In the genomic region with DNA sequence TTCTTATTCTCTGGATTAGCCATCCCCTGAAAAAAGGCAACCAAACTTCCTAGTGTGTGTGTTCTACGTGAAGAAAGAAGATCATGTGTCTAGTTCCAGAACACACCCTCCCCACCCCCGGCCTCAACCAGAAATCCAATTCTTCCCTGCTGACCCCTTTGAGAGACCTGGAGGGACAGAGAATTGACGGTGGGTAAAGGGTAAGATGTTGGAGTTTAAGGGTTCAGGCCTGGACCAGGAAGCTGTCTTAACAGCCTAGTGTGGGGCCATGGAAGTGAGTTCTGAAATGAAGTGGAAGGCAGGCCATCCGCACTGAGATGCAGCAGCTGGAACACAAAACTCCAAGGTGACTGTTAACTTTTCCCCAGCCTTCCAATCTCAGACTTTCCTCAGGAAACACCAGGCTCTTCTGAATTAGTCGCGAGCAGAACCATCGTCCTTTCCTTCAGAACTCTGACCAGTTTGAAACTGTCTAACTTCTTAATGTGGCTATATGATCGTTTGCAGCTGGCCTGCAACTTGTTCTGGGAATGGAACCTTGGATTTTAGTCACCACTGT, we compare ENCODE assay signal across 8 cellular contexts. TPM values are rescaled to one million over a fixed set of nuclear protein-coding genes. Genes with fewer than 3 reads are reported as not detected.
DNase-seq lines count a peak whose midpoint lies in the region; ATAC-seq, FAIRE-seq and TF ChIP-seq lines count a peak whose summit lies in the region.

No MANE protein-coding gene starts in this region.

- peak overlapping the region; percentile 97 for H3K27ac Mint-ChIP-seq in activated T-cell treated with anti-CD3 and anti-CD28 coated beads, Interleukin-2, amount 50 U/mL, for 24 hours
- peak overlapping the region; percentile 92 for H3K27ac Mint-ChIP-seq in type B pancreatic cell

- no peak for DNase-seq in activated T-cell treated with anti-CD3 and anti-CD28 coated beads, Interleukin-2, amount 50 U/mL, for 24 hours
- no peak for DNase-seq in activated T-cell treated with anti-CD3 and anti-CD28 coated beads, Interleukin-2, amount 50 U/mL, for 48 hours
- DNase-seq in K562 (ENCODE audit: extremely low read depth in 1 of 4, low spot score in 3 of 4) (peak in 3 of 4 experiments; percentile 20 to 31 (median 26)), lower leg skin (ENCODE audit: low spot score in 2 of 2) (no peak), type B pancreatic cell (ENCODE audit: extremely low spot score, unreplicated experiment) (no peak), DMS79 treated with DMSO at 0.1 percent for 48 hours (lab: John Stamatoyannopoulos, UW) (no peak)

- no TSS peak for BruUV-seq in K562 (replicated peaks; lab: Mats Ljungman, UMichigan)

- peaks cover 55% of the 10 kb centered on the region for H3K36me3 Mint-ChIP-seq in activated T-cell treated with anti-CD3 and anti-CD28 coated beads, Interleukin-2, amount 50 U/mL, for 24 hours (ENCODE audit: low read depth)
- H3K36me3 Mint-ChIP-seq in type B pancreatic cell = peaks cover 33% of the 10 kb centered on the region

- peaks cover 0 to 2% of the 10 kb centered on the region in 2 experiments; a peak in 2 of 5 replicates for H3K4me1 ChIP-seq in K562 (replicated peaks in 1 of 2; ENCODE audit: control insufficient read depth in 2 of 2, insufficient read depth in 2 of 2, low read length in 2 of 2)

- intact Hi-C loops in K562 (cut with micrococcal nuclease) = loop anchor here (2.0 kb wide), 1 partner anchor 81 kb away; no protein-coding TSS in a partner anchor
- intact Hi-C loops in lower leg skin (cut with DNase I; ENCODE audit: low total_unique reads) = no loop called here

- FAIRE-seq in K562 (lab: Jason Lieb, UNC) = no peak

- H3K9me3 Mint-ChIP-seq in activated T-cell treated with anti-CD3 and anti-CD28 coated beads, Interleukin-2, amount 50 U/mL, for 24 hours = peaks cover 2% of the 10 kb centered on the region
- H3K9me3 Mint-ChIP-seq in type B pancreatic cell = no peaks in the 10 kb centered on the region

- H3K4me2 ChIP-seq in K562 (ENCODE audit: insufficient read depth, low read length) = peak overlapping the region; percentile 95

- CTCF ChIA-PET in K562 (lab: Yijun Ruan, JAX; ENCODE audit: low intra/inter-chr PET ratio) = no interaction called here

- peak overlapping the region; percentile 91 for H3K4me3 Mint-ChIP-seq in activated T-cell treated with anti-CD3 and anti-CD28 coated beads, Interleukin-2, amount 50 U/mL, for 24 hours
- peak overlapping the region; percentile 98 for H3K4me3 Mint-ChIP-seq in type B pancreatic cell

- H3K27ac ChIP-seq in K562 (ENCODE audit: extremely low read depth, low read depth, low read length) = peak overlapping the region; percentile 86

- peak; percentile 20 for ATAC-seq in K562
- no peak for ATAC-seq in HG03039 (IDR thresholded peaks at IDR 0.05; ENCODE audit: unreplicated experiment)
- ATAC-seq in GM19395 (IDR thresholded peaks at IDR 0.05; ENCODE audit: unreplicated experiment) = no peak

- TF ChIP-seq RAD21 in K562 (CRISPR knock-in tag; conservative IDR thresholded peaks at IDR 0.05 in 1 of 2, IDR thresholded peaks at IDR 0.05 in 1 of 2) = no peak

- TF ChIP-seq POLR2A in K562 (conservative IDR thresholded peaks at IDR 0.05) = no peak
- TF ChIP-seq POLR2A in lower leg skin (IDR thresholded peaks at IDR 0.05) = no peak

- peaks cover 51% of the 10 kb centered on the region for H3K4me1 Mint-ChIP-seq in activated T-cell treated with anti-CD3 and anti-CD28 coated beads, Interleukin-2, amount 50 U/mL, for 24 hours (ENCODE audit: low read depth)
- peaks cover 50% of the 10 kb centered on the region for H3K4me1 Mint-ChIP-seq in type B pancreatic cell (ENCODE audit: unreplicated experiment)

- H3K9ac ChIP-seq in K562 (ENCODE audit: insufficient read depth in 1 of 2, low read depth in 2 of 2, low read length in 2 of 2) = peak overlapping the region; percentile 95 to 97

- peaks cover 2% of the 10 kb centered on the region for H3K9me1 ChIP-seq in K562 (ENCODE audit: control insufficient read depth, insufficient read depth, low read length)

- no peak for TF ChIP-seq EP300 in K562 (IDR thresholded peaks at IDR 0.05; ENCODE audit: low read length)

- 0% methylated on average over 8 of the region's 8 CpGs for WGBS in K562 (ENCODE audit: insufficient coverage, low coverage, missing lambda C conversion rate)
- WGBS in lower leg skin, 2 donors = 44 to 55% methylated on average over 8 of the region's 8 CpGs

- H3K4me3 ChIP-seq in K562 (peak overlapping the region; percentile 83), lower leg skin (ENCODE audit: low read depth, poor library complexity, severe bottlenecking) (peak overlapping the region; percentile 86)

- POLR2A ChIA-PET in K562 (lab: Yijun Ruan, JAX) = interaction anchor here (0.5 to 2.5 kb wide), 13 partner anchors 9 to 986 kb away, joined by 3 to 18 read pairs (median 3); no protein-coding TSS in a partner anchor

- peaks cover 58% of the 10 kb centered on the region for H3K79me2 ChIP-seq in K562 (ENCODE audit: control insufficient read depth, insufficient read depth, low read length)

- peak overlapping the region; percentile 90 for H2AFZ ChIP-seq in K562 (ENCODE audit: low read depth, low read length)

- peaks cover 26% of the 10 kb centered on the region for H4K20me1 ChIP-seq in K562 (replicated peaks; ENCODE audit: control insufficient read depth, insufficient read depth, low read length)

- H3K27me3 Mint-ChIP-seq in activated T-cell treated with anti-CD3 and anti-CD28 coated beads, Interleukin-2, amount 50 U/mL, for 24 hours = no peaks in the 10 kb centered on the region
- H3K27me3 Mint-ChIP-seq in type B pancreatic cell = no peaks in the 10 kb centered on the region

- H3K9me3 ChIP-seq in K562 (replicated peaks; ENCODE audit: control insufficient read depth, insufficient read depth, low read depth, low read length) = no peaks in the 10 kb centered on the region

- H3K27me3 ChIP-seq in K562 (ENCODE audit: control insufficient read depth in 2 of 2, insufficient read depth in 2 of 2, low read length in 2 of 2) = no peaks in the 10 kb centered on the region

- TF ChIP-seq CTCF in K562 (IDR thresholded peaks at IDR 0.05 in 2 of 3, conservative IDR thresholded peaks at IDR 0.05 in 1 of 3; ENCODE audit: insufficient read depth in 2 of 3, low read depth in 1 of 3, low read length in 3 of 3) (no peak), lower leg skin (IDR thresholded peaks at IDR 0.05) (no peak), type B pancreatic cell (conservative IDR thresholded peaks at IDR 0.05) (no peak)

- in situ Hi-C loops in K562 (cut with MboI) = no loop called here

- H3K36me3 ChIP-seq in K562 (ENCODE audit: control insufficient read depth, insufficient read depth, low read length) = peaks cover 40% of the 10 kb centered on the region

TF ChIP-seq in K562, 482 proteins besides CTCF, POLR2A, EP300 and RAD21 (continues in another document):
- TF ChIP-seq TCF7L2 (IDR thresholded peaks at IDR 0.05; ENCODE audit: low read depth, low read length) (no peak), CHD4 (IDR thresholded peaks at IDR 0.05; ENCODE audit: insufficient read depth, insufficient replicate concordance, low read depth, low read length, poor library complexity, severe bottlenecking) (no peak), CEBPB (tag; IDR thresholded peaks at IDR 0.05) (no peak), BHLHE40 (IDR thresholded peaks at IDR 0.05; ENCODE audit: low read length) (no peak), BDP1 (IDR thresholded peaks at IDR 0.05; ENCODE audit: insufficient read depth, insufficient read length) (no peak), ZSCAN32 (CRISPR knock-in tag; IDR thresholded peaks at IDR 0.05) (no peak), NR2F6 (CRISPR knock-in tag; IDR thresholded peaks at IDR 0.05) (no peak), LEF1 (IDR thresholded peaks at IDR 0.05) (no peak), KDM4B (IDR thresholded peaks at IDR 0.05; ENCODE audit: borderline replicate concordance in 2 of 2, low read depth in 1 of 2) (peak in 1 of 2 experiments; percentile 25; a peak in 1 of 4 replicates)
- TF ChIP-seq, protein P1, sequence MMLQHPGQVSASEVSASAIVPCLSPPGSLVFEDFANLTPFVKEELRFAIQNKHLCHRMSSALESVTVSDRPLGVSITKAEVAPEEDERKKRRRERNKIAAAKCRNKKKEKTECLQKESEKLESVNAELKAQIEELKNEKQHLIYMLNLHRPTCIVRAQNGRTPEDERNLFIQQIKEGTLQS (IDR thresholded peaks at IDR 0.05) = no peak
- TF ChIP-seq, protein P1 (CRISPR knock-in tag; conservative IDR thresholded peaks at IDR 0.05) = peak; percentile 11; the same call in 1 of the 2 replicates

RNA-seq across cellular contexts. Expression of gene RPL37A, which starts 0.8 kb away (rescaled TPM):
- total RNA-seq in K562 (2011; cell fraction: chromatin; rRNA removed; ENCODE audit: low replicate concordance) = 189 and 251 TPM in 2 replicates
- 470 and 540 TPM in 2 replicates for total RNA-seq in K562 (2011; cell fraction: nucleolus; rRNA removed)
- total RNA-seq in K562 (2011; cell fraction: nucleoplasm; rRNA removed) = 645 and 1,259 TPM in 2 replicates
- total RNA-seq in K562 (2014; rRNA removed) = 1,954 and 2,610 TPM in 2 replicates
- total RNA-seq in K562 (2014; rRNA removed; fragmentation: Illumina TruSeq; extraction: Trizol) = 2,970 and 2,991 TPM in 2 replicates
- total RNA-seq in K562 (2015; rRNA removed; fragmentation: Illumina TruSeq; extraction: Trizol) = 3,128 and 3,349 TPM in 2 replicates
- 2,073 and 2,273 TPM in 2 replicates for total RNA-seq in K562 (2021)
- polyA plus RNA-seq in K562 (2011; rRNA removed) = 2,373 and 2,467 TPM in 2 replicates
- 982 and 1,470 TPM in 2 replicates for polyA plus RNA-seq in K562 (2011; cell fraction: cytosol; rRNA removed)
- 1,025 and 1,886 TPM in 2 replicates for polyA plus RNA-seq in K562 (2011; cell fraction: nucleus; rRNA removed)
- 3,284 and 4,946 TPM in 2 replicates for polyA plus RNA-seq in K562 (2012)
- polyA plus RNA-seq in K562 (2014; fragmentation: Illumina TruSeq; extraction: Trizol) = 2,856 and 3,318 TPM in 2 replicates
- 1,000 to 10,000 TPM; 2,078 to 2,436 TPM for polyA plus RNA-seq in K562 (2014; fragmentation: Nextera tagmentation; extraction: Ambion mirVana)
- 1,938 and 2,430 TPM in 2 replicates for polyA plus RNA-seq in K562 (2014; rRNA removed)
- polyA minus RNA-seq in K562 (2011; rRNA and poly(A)+ RNA removed) = 655 and 700 TPM in 2 replicates
- polyA minus RNA-seq in K562 (2011; cell fraction: cytosol; rRNA and poly(A)+ RNA removed) = 685 and 976 TPM in 2 replicates
- polyA minus RNA-seq in K562 (2011; cell fraction: nucleus; rRNA and poly(A)+ RNA removed) = 201 and 409 TPM in 2 replicates
- 1,000 to 10,000 TPM; 1,765 to 2,628 (median 2,029) TPM for total RNA-seq in lower leg skin
- total RNA-seq in type B pancreatic cell (ENCODE audit: low replicate concordance) = 3,063 and 3,098 TPM in 2 replicates

Comparison
In these comparisons a context has a peak if more than half of its experiments do, and no peak if none do; other contexts are left out.
1. DNase-seq: peak in K562 (3 of 4); none in activated T-cell treated with anti-CD3 and anti-CD28 coated beads, Interleukin-2, amount 50 U/mL, for 24 hours (single experiment), activated T-cell treated with anti-CD3 and anti-CD28 coated beads, Interleukin-2, amount 50 U/mL, for 48 hours (0 of 2), lower leg skin (0 of 2), type B pancreatic cell (single experiment) and DMS79 treated with DMSO at 0.1 percent for 48 hours (single experiment).